In the genomic region with DNA sequence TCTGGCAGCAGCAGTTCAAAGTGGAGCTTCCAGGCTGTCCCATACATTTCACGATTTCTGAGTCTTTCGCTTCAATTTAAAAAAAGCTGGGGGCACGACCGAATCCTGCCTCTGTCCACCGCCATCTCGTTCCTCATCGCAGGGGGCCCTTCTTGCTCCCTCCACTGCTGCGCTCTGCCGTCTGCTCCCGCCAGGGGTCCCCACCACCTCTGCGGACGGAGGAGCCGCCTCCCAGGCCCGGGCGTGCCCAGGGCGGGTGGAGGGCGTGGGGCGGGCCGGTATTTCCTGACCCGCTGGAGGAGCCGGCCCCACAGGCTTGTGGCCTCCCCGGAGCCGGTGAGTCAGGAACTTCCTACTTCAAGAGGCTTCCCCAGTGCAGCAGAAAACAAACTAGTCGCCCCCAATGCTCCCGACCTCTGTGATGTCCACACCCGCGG, we compare ENCODE assay signal across 8 cellular contexts. TPM values are rescaled to one million over a fixed set of nuclear protein-coding genes. Genes with fewer than 3 reads are reported as not detected.
A peak's percentile ranks its signal among the peaks of the same experiment; 100 is the strongest.
DNase-seq lines count a peak whose midpoint lies in the region; ATAC-seq and TF ChIP-seq lines count a peak whose summit lies in the region.

No MANE protein-coding gene starts in this region.

- peak; percentile 91 for TF ChIP-seq CTCF in 22Rv1 (IDR thresholded peaks at IDR 0.05)
- peak; percentile 94 for TF ChIP-seq CTCF in GM13977 (IDR thresholded peaks at IDR 0.05; ENCODE audit: extremely low read depth, insufficient read depth, missing control alignments)
- peak; percentile 79 for TF ChIP-seq CTCF in OCI-LY3 (IDR thresholded peaks at IDR 0.05; ENCODE audit: low read depth, low read length)

- H3K4me1 ChIP-seq in OCI-LY3 (ENCODE audit: low read length): peaks cover 71% of the 10 kb centered on the region

- H3K9me3 ChIP-seq in OCI-LY3 (ENCODE audit: insufficient read depth, low read length): no peaks in the 10 kb centered on the region

- H3K4me2 ChIP-seq in OCI-LY3 (ENCODE audit: low read length): peak overlapping the region; percentile 76

- ATAC-seq in HG03571 (IDR thresholded peaks at IDR 0.05; ENCODE audit: unreplicated experiment): peak; percentile 23

- H3K36me3 ChIP-seq in OCI-LY3 (replicated peaks; ENCODE audit: low read depth, low read length): peaks cover 24% of the 10 kb centered on the region

- peak overlapping the region; percentile 61 for H3K4me3 ChIP-seq in OCI-LY3 (ENCODE audit: low read length)

- peaks cover 28% of the 10 kb centered on the region for H4K20me1 ChIP-seq in OCI-LY3 (ENCODE audit: insufficient read depth, low read length)

- DNase-seq in GM13977 (ENCODE audit: low spot score) (peak; percentile 71), activated T-cell treated with anti-CD3 and anti-CD28 coated beads for 24 hours (ENCODE audit: low read depth) (peak; percentile 91), epithelial cell of prostate (ENCODE audit: low read depth, low spot score) (peak; percentile 70), mucosa of gallbladder (ENCODE audit: low spot score) (peak; percentile 91)
- peak; percentile 93 to 97 for DNase-seq in stimulated activated CD8-positive, alpha-beta memory T cell treated with anti-CD3 and anti-CD28 coated beads, Interleukin-2, amount 100 ng/mL, for 48 hours (ENCODE audit: low read depth in 2 of 2)

- no peaks in the 10 kb centered on the region for H3K27me3 ChIP-seq in OCI-LY3 (ENCODE audit: low read depth, low read length)

- H3K79me2 ChIP-seq in OCI-LY3 (ENCODE audit: low read length): peaks cover 28% of the 10 kb centered on the region

- H3K9ac ChIP-seq in OCI-LY3 (ENCODE audit: low read length): peak overlapping the region; percentile 51; the same call in 1 of the 2 replicates

- no peak overlapping the region for H2AFZ ChIP-seq in OCI-LY3 (ENCODE audit: low read depth, low read length)

- in situ Hi-C loops in GM13977 (cut with MboI; ENCODE audit: low pct_unique_long_range_greater_than_20kb, low sequenced_read_pairs, unreplicated experiment): no loop called here

- H3K27ac ChIP-seq in 22Rv1 (peak overlapping the region; percentile 87), OCI-LY3 (ENCODE audit: low read length) (peak overlapping the region; percentile 95), epithelial cell of prostate (peak overlapping the region; percentile 65)

RNA-seq across cellular contexts. Expression of a gene that starts 50.4 kb away (rescaled TPM):
- 41.0 TPM for total RNA-seq in mucosa of gallbladder

RNA-seq across cellular contexts. Expression of a gene that starts 50.6 kb away (rescaled TPM):
- 53.6 TPM for total RNA-seq in mucosa of gallbladder

Comparison
In these comparisons a context has a peak if more than half of its experiments do, and no peak if none do; other contexts are left out.
1. Peak in every context shown above with its lines: DNase-seq, ATAC-seq, H3K4me3 ChIP-seq and H3K27ac ChIP-seq.